In genomic region chr2:27988718-27989117, GRCh38 we compare ENCODE assay signal across 21 cellular contexts.
A peak's percentile ranks its signal among the peaks of the same experiment; 100 is the strongest.
DNase-seq lines count a peak whose midpoint lies in the region; ATAC-seq, FAIRE-seq and TF ChIP-seq lines count a peak whose summit lies in the region.
"Had no signal": no experiment of that assay in that cellular context is flagged by ENCODE, and none has a peak within 500 bp of the region (broad histone marks: within the 10 kb centered on the region; RNA-seq: fewer than 3 reads in every experiment).

No MANE protein-coding gene starts in this region.

- peak overlapping the region; percentile 69 for H3K4me3 Mint-ChIP-seq in activated naive CD8-positive, alpha-beta T cell
- no peak overlapping the region for H3K4me3 Mint-ChIP-seq in activated naive CD8-positive, alpha-beta T cell treated with anti-CD3 and anti-CD28 coated beads, Interleukin-2, amount 50 U/mL, for 24 hours
- H3K4me3 Mint-ChIP-seq in stimulated activated effector memory CD8-positive, alpha-beta T cell treated with anti-CD3 and anti-CD28 coated beads, Interleukin-12 subunit alpha, Interleukin-12 subunit beta, amount 100 ng/mL, for 72 hours = no peak overlapping the region
- H3K4me3 Mint-ChIP-seq: nephron progenitor cell had no signal

- H3K27me3 ChIP-seq in RWPE2 (ENCODE audit: insufficient read depth, poor library complexity, severe bottlenecking) = no peaks in the 10 kb centered on the region
- no peaks in the 10 kb centered on the region for H3K27me3 ChIP-seq in bronchial epithelial cell (ENCODE audit: control insufficient read depth, insufficient read depth, low read length)
- H3K27me3 ChIP-seq: heart left ventricle, MG63 had no signal

- peaks cover 57% of the 10 kb centered on the region for H3K4me1 ChIP-seq in RWPE2 (ENCODE audit: insufficient read depth, poor library complexity, severe bottlenecking)

- in situ Hi-C loops in KBM-7 (cut with MboI; ENCODE audit: low pct_unique_long_range_greater_than_20kb, low sequenced_read_pairs) = no loop called here

- H3K4me3 ChIP-seq in RWPE2 (ENCODE audit: severe bottlenecking) (no peak overlapping the region), bronchial epithelial cell (ENCODE audit: low read depth, low read length) (no peak overlapping the region)
- H3K4me3 ChIP-seq: coronary artery, heart left ventricle, MG63 had no signal

- no peaks in the 10 kb centered on the region for H3K27me3 Mint-ChIP-seq in activated naive CD8-positive, alpha-beta T cell
- H3K27me3 Mint-ChIP-seq in activated naive CD8-positive, alpha-beta T cell treated with anti-CD3 and anti-CD28 coated beads, Interleukin-2, amount 50 U/mL, for 24 hours = no peaks in the 10 kb centered on the region
- H3K27me3 Mint-ChIP-seq: CD8-positive, alpha-beta memory T cell had no signal

- peak overlapping the region; percentile 88 for H3K27ac Mint-ChIP-seq in activated naive CD8-positive, alpha-beta T cell
- H3K27ac Mint-ChIP-seq in activated naive CD8-positive, alpha-beta T cell treated with anti-CD3 and anti-CD28 coated beads, Interleukin-2, amount 50 U/mL, for 24 hours = no peak overlapping the region
- no peak overlapping the region for H3K27ac Mint-ChIP-seq in stimulated activated effector memory CD8-positive, alpha-beta T cell treated with anti-CD3 and anti-CD28 coated beads, Interleukin-12 subunit alpha, Interleukin-12 subunit beta, amount 100 ng/mL, for 72 hours
- H3K27ac Mint-ChIP-seq: nephron progenitor cell had no signal

- TF ChIP-seq CTCF in RWPE2 (IDR thresholded peaks at IDR 0.05; ENCODE audit: poor library complexity, severe bottlenecking) (no peak), bronchial epithelial cell (IDR thresholded peaks at IDR 0.05; ENCODE audit: insufficient read depth, low read length, severe bottlenecking) (no peak)

- no peak for ATAC-seq in activated naive CD8-positive, alpha-beta T cell treated with anti-CD3 and anti-CD28 coated beads, Interleukin-2, amount 50 U/mL, for 24 hours
- ATAC-seq in RWPE2 (ENCODE audit: low read depth) (no peak), HG02571 (IDR thresholded peaks at IDR 0.05; ENCODE audit: unreplicated experiment) (no peak)
- no peak for ATAC-seq in stimulated activated effector memory CD8-positive, alpha-beta T cell treated with anti-CD3 and anti-CD28 coated beads, Interleukin-12 subunit alpha, Interleukin-12 subunit beta, amount 100 ng/mL, for 72 hours
- ATAC-seq: heart left ventricle had no signal

- no peaks in the 10 kb centered on the region for H3K9me3 Mint-ChIP-seq in activated naive CD8-positive, alpha-beta T cell (ENCODE audit: low read depth)
- peaks cover 8% of the 10 kb centered on the region for H3K9me3 Mint-ChIP-seq in activated naive CD8-positive, alpha-beta T cell treated with anti-CD3 and anti-CD28 coated beads, Interleukin-2, amount 50 U/mL, for 24 hours
- peaks cover 4% of the 10 kb centered on the region for H3K9me3 Mint-ChIP-seq in stimulated activated effector memory CD8-positive, alpha-beta T cell treated with anti-CD3 and anti-CD28 coated beads, Interleukin-12 subunit alpha, Interleukin-12 subunit beta, amount 100 ng/mL, for 72 hours
- H3K9me3 Mint-ChIP-seq: CD8-positive, alpha-beta memory T cell had no signal

- H3K36me3 ChIP-seq in RWPE2 (ENCODE audit: low read depth) (no peaks in the 10 kb centered on the region), bronchial epithelial cell (ENCODE audit: control insufficient read depth, insufficient read depth, low read length) (no peaks in the 10 kb centered on the region)
- H3K36me3 ChIP-seq: heart left ventricle, MG63, WERI-Rb-1 had no signal

- peak overlapping the region; percentile 94 for H3K27ac ChIP-seq in RWPE2 (ENCODE audit: poor library complexity, severe bottlenecking)
- H3K27ac ChIP-seq: coronary artery, WERI-Rb-1 had no signal

- peaks cover 20% of the 10 kb centered on the region for H3K36me3 Mint-ChIP-seq in activated naive CD8-positive, alpha-beta T cell
- peaks cover 25% of the 10 kb centered on the region for H3K36me3 Mint-ChIP-seq in activated naive CD8-positive, alpha-beta T cell treated with anti-CD3 and anti-CD28 coated beads, Interleukin-2, amount 50 U/mL, for 24 hours (ENCODE audit: low read depth)
- H3K36me3 Mint-ChIP-seq in stimulated activated effector memory CD8-positive, alpha-beta T cell treated with anti-CD3 and anti-CD28 coated beads, Interleukin-12 subunit alpha, Interleukin-12 subunit beta, amount 100 ng/mL, for 72 hours = peaks cover 45% of the 10 kb centered on the region

- no peaks in the 10 kb centered on the region for H3K9me3 ChIP-seq in RWPE2 (ENCODE audit: severe bottlenecking)
- H3K9me3 ChIP-seq: SK-N-SH had no signal

- no peak for FAIRE-seq in bronchial epithelial cell (lab: Jason Lieb, UNC)
- FAIRE-seq: H1 had no signal

- H3K4me1 Mint-ChIP-seq in activated naive CD8-positive, alpha-beta T cell (ENCODE audit: low read depth) = peaks cover 40% of the 10 kb centered on the region
- H3K4me1 Mint-ChIP-seq in activated naive CD8-positive, alpha-beta T cell treated with anti-CD3 and anti-CD28 coated beads, Interleukin-2, amount 50 U/mL, for 24 hours = peaks cover 30% of the 10 kb centered on the region
- H3K4me1 Mint-ChIP-seq in stimulated activated effector memory CD8-positive, alpha-beta T cell treated with anti-CD3 and anti-CD28 coated beads, Interleukin-12 subunit alpha, Interleukin-12 subunit beta, amount 100 ng/mL, for 72 hours = peaks cover 42% of the 10 kb centered on the region

- no peak for DNase-seq in activated naive CD8-positive, alpha-beta T cell treated with anti-CD3 and anti-CD28 coated beads, Interleukin-2, amount 50 U/mL, for 24 hours
- DNase-seq in RWPE2 (ENCODE audit: low spot score) = no peak
- DNase-seq in bronchial epithelial cell (ENCODE audit: low read depth) = peak; percentile 24
- DNase-seq in stimulated activated effector memory CD8-positive, alpha-beta T cell treated with anti-CD3 and anti-CD28 coated beads, Interleukin-12 subunit alpha, Interleukin-12 subunit beta, amount 100 ng/mL, for 72 hours (ENCODE audit: low spot score in 2 of 2) = no peak
- no peak for DNase-seq in KBM-7
- DNase-seq: activated CD8-positive, alpha-beta memory T cell treated with anti-CD3 and anti-CD28 coated beads for 24 hours; DMS153; heart left ventricle; MG63; midbrain; NCI-H1436; NCI-H510A; nephron progenitor cell; RPMI8226; SK-N-SH; WERI-Rb-1 had no signal
